In genomic region chr18:75455249-75456183, GRCh38 we compare ENCODE assay signal across 8 cellular contexts. TPM values are rescaled to one million over a fixed set of nuclear protein-coding genes. Genes with fewer than 3 reads are reported as not detected.
DNase-seq lines count a peak whose midpoint lies in the region; ATAC-seq and TF ChIP-seq lines count a peak whose summit lies in the region.

No MANE protein-coding gene starts in this region.

- no peak overlapping the region for H3K27ac Mint-ChIP-seq in activated naive CD8-positive, alpha-beta T cell treated with anti-CD3 and anti-CD28 coated beads, Interleukin-2, amount 10 ng/mL, durations not matched to agents 7 days and 5 days

- H3K4me1 ChIP-seq in ES-I3 (ENCODE audit: insufficient read depth, low read length) (no peaks in the 10 kb centered on the region), iPS DF 6.9 (ENCODE audit: control insufficient read depth, insufficient read depth, low read length) (no peaks in the 10 kb centered on the region)

- no CpG with 5 or more reads among the region's 84 CpGs for WGBS in iPS DF 6.9 (ENCODE audit: insufficient coverage, insufficient read length)

- peaks cover 2% of the 10 kb centered on the region for H3K36me3 Mint-ChIP-seq in activated naive CD8-positive, alpha-beta T cell treated with anti-CD3 and anti-CD28 coated beads, Interleukin-2, amount 10 ng/mL, durations not matched to agents 7 days and 5 days

- POLR2A ChIA-PET in activated naive CD8-positive, alpha-beta T cell treated with anti-CD3 and anti-CD28 coated beads, Interleukin-2, amount 10 ng/mL, durations not matched to agents 7 days and 5 days (lab: Charles Lee): no interaction called here

- peak overlapping the region; percentile 54; the same call in 1 of the 2 replicates for H3K9ac ChIP-seq in ES-I3 (ENCODE audit: low read depth, low read length)

- no peaks in the 10 kb centered on the region; the same call in 1 of the 2 replicates for H3K9me3 ChIP-seq in ES-I3 (ENCODE audit: control insufficient read depth, insufficient read depth, low read length)
- no peaks in the 10 kb centered on the region for H3K9me3 ChIP-seq in iPS DF 6.9 (ENCODE audit: control insufficient read depth, insufficient read depth, low read length)

- H3K27me3 ChIP-seq in iPS DF 6.9 (ENCODE audit: control insufficient read depth, insufficient read depth, low read length): peaks cover 15% of the 10 kb centered on the region

- DNase-seq in activated naive CD8-positive, alpha-beta T cell treated with anti-CD3 and anti-CD28 coated beads, Interleukin-2, amount 10 ng/mL, durations not matched to agents 7 days and 5 days: peak; percentile 35
- DNase-seq in iPS DF 6.9 (ENCODE audit: low read depth, low spot score) (no peak), retinal pigment epithelial cell (ENCODE audit: low read depth) (no peak), HPDE6-E6E7 (ENCODE audit: extremely low spot score) (no peak), SW 1271 (lab: John Stamatoyannopoulos, UW) (no peak), UCSD-AML1 (lab: John Stamatoyannopoulos, UW; ENCODE audit: unreplicated experiment) (no peak), NCI-H187 treated with DMSO at 0.1 percent for 48 hours (lab: John Stamatoyannopoulos, UW) (no peak)

- H3K4me3 ChIP-seq in iPS DF 6.9 (ENCODE audit: low read length): peak overlapping the region; percentile 44; the same call in 1 of the 2 replicates
- peak overlapping the region; percentile 57 for H3K4me3 ChIP-seq in retinal pigment epithelial cell (ENCODE audit: low read length)

- H3K36me3 ChIP-seq in ES-I3 (ENCODE audit: insufficient read depth, low read length) (no peaks in the 10 kb centered on the region), iPS DF 6.9 (ENCODE audit: control insufficient read depth, insufficient read depth, low read length) (no peaks in the 10 kb centered on the region)

- H3K27ac ChIP-seq in iPS DF 6.9 (ENCODE audit: low read length): no peak overlapping the region

- H3K27me3 Mint-ChIP-seq in activated naive CD8-positive, alpha-beta T cell treated with anti-CD3 and anti-CD28 coated beads, Interleukin-2, amount 10 ng/mL, durations not matched to agents 7 days and 5 days: peaks cover 51% of the 10 kb centered on the region

- H3K4me1 Mint-ChIP-seq in activated naive CD8-positive, alpha-beta T cell treated with anti-CD3 and anti-CD28 coated beads, Interleukin-2, amount 10 ng/mL, durations not matched to agents 7 days and 5 days: no peaks in the 10 kb centered on the region

- peak overlapping the region; percentile 68 for H3K4me3 Mint-ChIP-seq in activated naive CD8-positive, alpha-beta T cell treated with anti-CD3 and anti-CD28 coated beads, Interleukin-2, amount 10 ng/mL, durations not matched to agents 7 days and 5 days

- TF ChIP-seq CTCF in retinal pigment epithelial cell (conservative IDR thresholded peaks at IDR 0.05; ENCODE audit: low read depth, low read length): no peak

- peak; percentile 45 for ATAC-seq in activated naive CD8-positive, alpha-beta T cell treated with anti-CD3 and anti-CD28 coated beads, Interleukin-2, amount 10 ng/mL, durations not matched to agents 7 days and 5 days (ENCODE audit: low read depth)

- H3K9me3 Mint-ChIP-seq in activated naive CD8-positive, alpha-beta T cell treated with anti-CD3 and anti-CD28 coated beads, Interleukin-2, amount 10 ng/mL, durations not matched to agents 7 days and 5 days: peaks cover 14% of the 10 kb centered on the region

RNA-seq across cellular contexts. Expression of gene SMIM21, which starts 28.0 kb away (rescaled TPM):
- total RNA-seq in activated naive CD8-positive, alpha-beta T cell treated with anti-CD3 and anti-CD28 coated beads, Interleukin-2, amount 10 ng/mL, durations not matched to agents 7 days and 5 days: not detected
